In genomic region chr15:56365075-56365711, GRCh38 we compare ENCODE assay signal across 8 cellular contexts. TPM values are rescaled to one million over a fixed set of nuclear protein-coding genes. Genes with fewer than 3 reads are reported as not detected.
DNase-seq lines count a peak whose midpoint lies in the region; ATAC-seq and TF ChIP-seq lines count a peak whose summit lies in the region.

Gene TEX9 (plus strand): TSS chr15:56365426. CDS start chr15:56365451, 25 bp downstream.

- H3K9me3 Mint-ChIP-seq in activated naive CD8-positive, alpha-beta T cell treated with anti-CD3 and anti-CD28 coated beads for 36 hours = peaks cover 6% of the 10 kb centered on the region

- no peak within 1 kb of the TSS for H3K14ac ChIP-seq in trophoblast cell (ENCODE audit: low read length)

- RAD21 ChIA-PET in HCT116 (lab: Charles Lee; ENCODE audit: low non-redundant PET in 1 of 2, low total read pairs in 2 of 2, uncharacterized antibody in 2 of 2, unreplicated experiment in 2 of 2) = no interaction called here

- H3K27me3 ChIP-seq in HCT116 (ENCODE audit: insufficient read depth, low read length) (no peaks in the 10 kb centered on the region), MM.1S (replicated peaks; ENCODE audit: insufficient read depth, low read length) (no peaks in the 10 kb centered on the region), trophoblast cell (ENCODE audit: insufficient read depth, low read length) (no peaks in the 10 kb centered on the region), transverse colon (no peaks in the 10 kb centered on the region)

- H3K9me2 ChIP-seq in HCT116 (ENCODE audit: insufficient read depth) = no peaks in the 10 kb centered on the region
- no peaks in the 10 kb centered on the region for H3K9me2 ChIP-seq in MM.1S (replicated peaks; ENCODE audit: insufficient read depth, low read length)

- H3K4me1 ChIP-seq in HCT116 (ENCODE audit: control insufficient read depth in 1 of 2, insufficient read depth in 2 of 2, low read length in 2 of 2) (peaks cover 9 to 13% of the 10 kb centered on the region in 2 experiments), MM.1S (ENCODE audit: low read length) (no peaks in the 10 kb centered on the region), trophoblast cell (ENCODE audit: control insufficient read depth in 1 of 2, insufficient read depth in 2 of 2, low read length in 2 of 2) (no peaks in the 10 kb centered on the region), transverse colon (peaks cover 0 to 14% (median 9%) of the 10 kb centered on the region in 4 donors)

- H4K8ac ChIP-seq in trophoblast cell (ENCODE audit: low read depth, low read length) = peak within 1 kb of the TSS; percentile 77

- peaks cover 61% of the 10 kb centered on the region for H3K27me3 Mint-ChIP-seq in activated naive CD8-positive, alpha-beta T cell treated with anti-CD3 and anti-CD28 coated beads for 36 hours

- no peaks in the 10 kb centered on the region for H3K36me3 Mint-ChIP-seq in activated naive CD8-positive, alpha-beta T cell treated with anti-CD3 and anti-CD28 coated beads for 36 hours

- peak; percentile 99 for ATAC-seq in HCT116

- H4K20me1 ChIP-seq in HCT116 (ENCODE audit: insufficient read depth) (no peaks in the 10 kb centered on the region), MM.1S (ENCODE audit: insufficient read depth, low read length) (no peaks in the 10 kb centered on the region)

- H2BK120ac ChIP-seq in trophoblast cell (ENCODE audit: insufficient read depth, low read length, poor library complexity) = no peak within 1 kb of the TSS

- TF ChIP-seq POLR2A in HCT116 (IDR thresholded peaks at IDR 0.05; ENCODE audit: borderline replicate concordance, extremely low read depth, insufficient read depth, insufficient read length) (peak; percentile 94), transverse colon (IDR thresholded peaks at IDR 0.05) (peak; percentile 47)

- H3K23ac ChIP-seq in trophoblast cell (ENCODE audit: low read length) = no peak within 1 kb of the TSS

- no peak within 1 kb of the TSS for H3K27ac ChIP-seq in HCT116 (ENCODE audit: low read depth, low read length)
- H3K27ac ChIP-seq in MM.1S (ENCODE audit: low read length) = peak within 1 kb of the TSS; percentile 99
- no peak within 1 kb of the TSS for H3K27ac ChIP-seq in SK-N-MC
- no peak within 1 kb of the TSS for H3K27ac ChIP-seq in trophoblast cell (ENCODE audit: low read depth, low read length)
- H3K27ac ChIP-seq in transverse colon = peak within 1 kb of the TSS; percentile 34 to 68 (median 51)

- H3K4me1 Mint-ChIP-seq in activated naive CD8-positive, alpha-beta T cell treated with anti-CD3 and anti-CD28 coated beads for 36 hours = peaks cover 11% of the 10 kb centered on the region

- no peak within 1 kb of the TSS for H2BK12ac ChIP-seq in trophoblast cell (ENCODE audit: low read length)

- H4K91ac ChIP-seq in trophoblast cell (ENCODE audit: low read depth, low read length) = no peak within 1 kb of the TSS

- in situ Hi-C loops in transverse colon (cut with MboI; ENCODE audit: low pct_ligation_motif_present in 1 of 4, low pct_unique_long_range_greater_than_20kb in 1 of 4, low sequenced_read_pairs in 3 of 4) = no loop called here

- H3K36me3 ChIP-seq in HCT116 (ENCODE audit: control insufficient read depth in 1 of 2, insufficient read depth in 2 of 2, low read length in 2 of 2) (no peaks in the 10 kb centered on the region), MM.1S (replicated peaks; ENCODE audit: insufficient read depth, low read length) (no peaks in the 10 kb centered on the region), SK-N-MC (ENCODE audit: insufficient read depth, low read length) (no peaks in the 10 kb centered on the region), trophoblast cell (ENCODE audit: control insufficient read depth in 1 of 2, insufficient read depth in 2 of 2, low read length in 2 of 2) (no peaks in the 10 kb centered on the region), transverse colon (no peaks in the 10 kb centered on the region)

- no peaks in the 10 kb centered on the region for H3K79me1 ChIP-seq in trophoblast cell (ENCODE audit: low read length)

- peaks cover 38% of the 10 kb centered on the region for H3F3A ChIP-seq in MM.1S (ENCODE audit: insufficient read depth, low read length)

- H3K4me3 ChIP-seq in HCT116 (replicated peaks in 1 of 2; ENCODE audit: low read depth in 1 of 2, low read length in 2 of 2) (peak within 1 kb of the TSS; percentile 77 to 83), MM.1S (ENCODE audit: low read length) (peak within 1 kb of the TSS; percentile 90), SK-N-MC (peak within 1 kb of the TSS; percentile 81), trophoblast cell (ENCODE audit: low read depth, low read length) (peak within 1 kb of the TSS; percentile 85), transverse colon (peak within 1 kb of the TSS; percentile 32 to 73 (median 62))

- peak; percentile 63 for DNase-seq in GM04504 (ENCODE audit: low read depth)
- DNase-seq in HCT116 (ENCODE audit: low read depth, low spot score) = peak; percentile 69
- peak; percentile 91 for DNase-seq in MM.1S
- peak; percentile 39 for DNase-seq in SK-N-MC (ENCODE audit: low read depth, low spot score)
- DNase-seq in activated naive CD8-positive, alpha-beta T cell treated with anti-CD3 and anti-CD28 coated beads for 36 hours = peak; percentile 84
- DNase-seq in cardiac septum (ENCODE audit: low spot score) = peak; percentile 89
- DNase-seq in trophoblast cell = peak; percentile 85 to 91
- DNase-seq in transverse colon = peak; percentile 91

- TF ChIP-seq CTCF in HCT116 (IDR thresholded peaks at IDR 0.05 in 2 of 3, conservative IDR thresholded peaks at IDR 0.05 in 1 of 3; ENCODE audit: borderline replicate concordance in 1 of 3, insufficient read depth in 1 of 3, low read depth in 2 of 3, low read length in 2 of 3) (no peak), MM.1S (IDR thresholded peaks at IDR 0.05; ENCODE audit: low read length) (no peak), transverse colon (IDR thresholded peaks at IDR 0.05) (no peak)

- TF ChIP-seq RAD21 in HCT116 (IDR thresholded peaks at IDR 0.05; ENCODE audit: low read depth) = no peak

- H4K12ac ChIP-seq in trophoblast cell (ENCODE audit: low read depth, low read length) = peak within 1 kb of the TSS; percentile 22

- H3K27ac Mint-ChIP-seq in activated naive CD8-positive, alpha-beta T cell treated with anti-CD3 and anti-CD28 coated beads for 36 hours = no peak within 1 kb of the TSS

- no peak within 1 kb of the TSS for H3K4ac ChIP-seq in trophoblast cell (ENCODE audit: low read depth, low read length)

- CTCF ChIA-PET in HCT116 (lab: Charles Lee) = no interaction called here

- TF ChIP-seq EP300 in transverse colon (IDR thresholded peaks at IDR 0.05; ENCODE audit: low read depth) = no peak

- H3K4me2 ChIP-seq in HCT116 (ENCODE audit: low read length) = peak within 1 kb of the TSS; percentile 94
- peak within 1 kb of the TSS; percentile 81 for H3K4me2 ChIP-seq in MM.1S (ENCODE audit: low read depth, low read length)
- peak within 1 kb of the TSS; percentile 93 for H3K4me2 ChIP-seq in trophoblast cell (ENCODE audit: low read length)

- BruUV-seq in HCT116 (replicated peaks; lab: Mats Ljungman, UMichigan) = no TSS peak

- H3K9me3 ChIP-seq in HCT116 (ENCODE audit: control insufficient read depth in 1 of 2, insufficient read depth in 1 of 2, low read depth in 1 of 2, low read length in 2 of 2) (no peaks in the 10 kb centered on the region), MM.1S (replicated peaks; ENCODE audit: insufficient read depth, low read length) (no peaks in the 10 kb centered on the region), SK-N-MC (ENCODE audit: low read depth, low read length) (no peaks in the 10 kb centered on the region), trophoblast cell (ENCODE audit: insufficient read depth, low read depth, low read length) (no peaks in the 10 kb centered on the region), transverse colon (no peaks in the 10 kb centered on the region)

- peak within 1 kb of the TSS; percentile 89 for H2AFZ ChIP-seq in HCT116 (ENCODE audit: low read depth, low read length, poor library complexity, severe bottlenecking)
- H2AFZ ChIP-seq in MM.1S (ENCODE audit: low read length) = peak within 1 kb of the TSS; percentile 18
- peak within 1 kb of the TSS; percentile 79 for H2AFZ ChIP-seq in trophoblast cell (ENCODE audit: insufficient read depth, low read length, poor library complexity)

- H3K4me3 Mint-ChIP-seq in activated naive CD8-positive, alpha-beta T cell treated with anti-CD3 and anti-CD28 coated beads for 36 hours = peak within 1 kb of the TSS; percentile 81

- H3K9ac ChIP-seq in HCT116 (ENCODE audit: low read length) (peak within 1 kb of the TSS; percentile 60), MM.1S (ENCODE audit: low read length) (peak within 1 kb of the TSS; percentile 99), SK-N-MC (ENCODE audit: insufficient read length) (peak within 1 kb of the TSS; percentile 87), trophoblast cell (ENCODE audit: low read length) (peak within 1 kb of the TSS; percentile 83)

- H3K79me2 ChIP-seq in HCT116 (ENCODE audit: insufficient read depth, low read length) (no peaks in the 10 kb centered on the region), MM.1S (ENCODE audit: low read length) (peaks cover 66% of the 10 kb centered on the region), trophoblast cell (ENCODE audit: control insufficient read depth, insufficient read depth, low read length, poor library complexity) (no peaks in the 10 kb centered on the region)

- intact Hi-C loops in HCT116 (cut with micrococcal nuclease) (no loop called here), cardiac septum (cut with DNase I) (loop anchor here (5.0 kb wide), 1 partner anchor 118 kb away; no protein-coding TSS in a partner anchor), transverse colon (cut with DNase I; ENCODE audit: low total_unique reads) (no loop called here)

- POLR2A ChIA-PET in HCT116 (lab: Charles Lee) = no interaction called here

- no peak within 1 kb of the TSS for H2AK5ac ChIP-seq in trophoblast cell (ENCODE audit: low read length)

- no CpG with 5 or more reads among the region's 45 CpGs for WGBS in trophoblast cell (ENCODE audit: extremely low coverage, insufficient coverage, insufficient read length)
- WGBS in transverse colon (ENCODE audit: low coverage in 1 of 2), 2 donors = 0% methylated on average over 8 to 45 of the region's 45 CpGs

- no peak within 1 kb of the TSS for H3K18ac ChIP-seq in trophoblast cell (ENCODE audit: low read length)

- no peak within 1 kb of the TSS for H2BK5ac ChIP-seq in trophoblast cell (ENCODE audit: low read depth, low read length, poor library complexity)

TF ChIP-seq in HCT116, 20 proteins besides CTCF, POLR2A, EP300 and RAD21 (continues in another document):
- TF ChIP-seq CBX3 (IDR thresholded peaks at IDR 0.05; ENCODE audit: low read depth) (no peak; the same call in 1 of the 2 replicates), POLR2AphosphoS5 (IDR thresholded peaks at IDR 0.05; ENCODE audit: low read depth, low read length) (peak; percentile 86), EGR1 (IDR thresholded peaks at IDR 0.05; ENCODE audit: low read depth) (peak; percentile 70), SRF (IDR thresholded peaks at IDR 0.05; ENCODE audit: low read depth) (no peak), ZFX (IDR thresholded peaks at IDR 0.05) (no peak; the same call in 1 of the 2 replicates), FOSL1 (IDR thresholded peaks at IDR 0.05; ENCODE audit: low read depth) (no peak)

RNA-seq across cellular contexts. Expression of gene TEX9, which starts in this region (rescaled TPM):
- 5.2 TPM for total RNA-seq in HCT116 (2021; ENCODE audit: unreplicated experiment)
- polyA plus RNA-seq in HCT116 (2012) = 1.2 and 1.6 TPM in 2 replicates
- total RNA-seq in activated naive CD8-positive, alpha-beta T cell treated with anti-CD3 and anti-CD28 coated beads for 36 hours = 1 to 10 TPM; 1.6 TPM
- 2.0 TPM for total RNA-seq in cardiac septum
- polyA plus RNA-seq in trophoblast cell (2013) = 3.6 and 3.7 TPM in 2 replicates
- 10 to 100 TPM in 1 of 4 donors, 1 to 10 TPM in 3; 1.8 to 19.2 (median 5.6) TPM for total RNA-seq in transverse colon

Comparison
In these comparisons a context has a peak if more than half of its experiments do, and no peak if none do; other contexts are left out.
1. DNase-seq: peak in every context shown above with its lines; median percentile 91 in MM.1S; 91 in transverse colon; 89 in cardiac septum; 88 in trophoblast cell; 84 in activated naive CD8-positive, alpha-beta T cell treated with anti-CD3 and anti-CD28 coated beads for 36 hours; 69 in HCT116; 63 in GM04504; 39 in SK-N-MC.
2. H2AFZ ChIP-seq: peak in every context shown above with its lines; median percentile 89 in HCT116; 79 in trophoblast cell; 18 in MM.1S.
3. H3K27ac ChIP-seq: peak in MM.1S (single experiment) and transverse colon (4 of 4); none in HCT116 (single experiment), SK-N-MC (single experiment) and trophoblast cell (single experiment).
4. Peak in every context shown above with its lines, with median percentiles within 50 percentile points of each other: H3K4me2 ChIP-seq, H3K4me3 ChIP-seq and H3K9ac ChIP-seq.